In genomic region chr4:52036875-52037274, GRCh38 we compare ENCODE assay signal across 1 cellular context.
TF ChIP-seq lines count a peak whose summit lies in the region.

No MANE protein-coding gene starts in this region.

TF ChIP-seq in SK-N-SH, 30 proteins besides CTCF, POLR2A, EP300 and RAD21 (continued from another document):
- TF ChIP-seq PBX3 (IDR thresholded peaks at IDR 0.05) (no peak), JUND (IDR thresholded peaks at IDR 0.05) (no peak), MXI1 (IDR thresholded peaks at IDR 0.05; ENCODE audit: low read depth, low read length) (no peak), IRF3 (IDR thresholded peaks at IDR 0.05; ENCODE audit: low read depth, low read length) (no peak), MEF2A (IDR thresholded peaks at IDR 0.05; ENCODE audit: borderline replicate concordance, low read depth) (no peak)
